Comparison of ENCODE assay signal across 1 cellular context in the genomic region with DNA sequence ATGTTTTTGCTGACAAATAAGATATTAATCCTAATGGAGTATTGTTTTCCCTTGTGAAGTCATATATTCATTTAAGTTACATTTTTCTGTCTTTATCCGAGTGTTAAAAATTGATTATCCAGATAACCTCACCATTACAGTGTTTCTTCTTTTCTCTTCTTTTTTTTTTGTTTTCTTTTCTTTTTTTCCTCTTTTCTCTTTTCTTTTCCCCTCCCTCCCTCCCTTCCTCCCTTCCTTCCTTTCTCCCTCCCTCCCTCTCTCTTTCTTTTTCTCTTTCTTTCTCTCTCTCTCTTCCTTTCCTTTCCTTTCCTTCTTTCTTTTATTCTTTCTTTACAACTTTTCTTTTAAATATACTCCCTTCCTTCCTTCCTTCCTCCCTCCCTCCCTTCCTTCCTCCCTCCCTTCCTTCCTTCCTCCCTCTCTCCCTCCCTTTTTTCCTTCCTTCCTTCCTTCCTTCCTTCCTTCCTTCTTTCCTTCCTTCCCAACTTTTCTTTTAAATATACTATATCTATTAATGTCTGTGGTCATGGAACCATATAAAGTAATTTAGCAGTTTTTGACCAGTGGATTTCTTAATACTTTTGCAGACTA.
TF ChIP-seq lines count a peak whose summit lies in the region.

No MANE protein-coding gene starts in this region.

TF ChIP-seq in HepG2, 621 proteins besides CTCF, POLR2A, EP300 and RAD21:
- no peak for TF ChIP-seq NFRKB (IDR thresholded peaks at IDR 0.05)
- no peak for TF ChIP-seq ZNF282 (IDR thresholded peaks at IDR 0.05; ENCODE audit: partially characterized antibody)
- TF ChIP-seq PCBP1 (IDR thresholded peaks at IDR 0.05; ENCODE audit: borderline replicate concordance, low read depth, low read length), result 0 out of 2 replicates have a peak, but pooled peaks have one; percentile 66
- TF ChIP-seq FOXO1 (CRISPR knock-in tag; IDR thresholded peaks at IDR 0.05), result no peak
- no peak for TF ChIP-seq ZNF253 (CRISPR knock-in tag; IDR thresholded peaks at IDR 0.05; ENCODE audit: borderline replicate concordance)
- TF ChIP-seq HNRNPK (IDR thresholded peaks at IDR 0.05; ENCODE audit: low read depth, low read length, poor library complexity, severe bottlenecking), result peak; percentile 98
- 0 out of 4 replicates have a peak, but pooled peaks of 1 of the 2 experiments have one; percentile 19 for TF ChIP-seq MAFK (conservative IDR thresholded peaks at IDR 0.05 in 1 of 2, IDR thresholded peaks at IDR 0.05 in 1 of 2; ENCODE audit: low read length in 2 of 2)
